In genomic region chr5:171750316-171750788, GRCh38 we compare ENCODE assay signal across 10 cellular contexts. TPM values are rescaled to one million over a fixed set of nuclear protein-coding genes. Genes with fewer than 3 reads are reported as not detected.
DNase-seq lines count a peak whose midpoint lies in the region; ATAC-seq and TF ChIP-seq lines count a peak whose summit lies in the region.
"Had no signal": no experiment of that assay in that cellular context is flagged by ENCODE, and none has a peak within 500 bp of the region (broad histone marks: within the 10 kb centered on the region; RNA-seq: fewer than 3 reads in every experiment).

No MANE protein-coding gene starts in this region.

- ATAC-seq in GM21360 (IDR thresholded peaks at IDR 0.05; ENCODE audit: unreplicated experiment) (no peak), HG03139 (IDR thresholded peaks at IDR 0.05; ENCODE audit: unreplicated experiment) (no peak)

- no peak overlapping the region for H3K27ac Mint-ChIP-seq in activated CD4-positive, alpha-beta T cell treated with anti-CD3 and anti-CD28 coated beads, Interleukin-2, amount 10 ng/mL, durations not matched to agents 24 days and 14 days
- H3K27ac Mint-ChIP-seq: T-cell had no signal

- TF ChIP-seq POLR2A in esophagus muscularis mucosa (IDR thresholded peaks at IDR 0.05; ENCODE audit: low read depth): no peak

- H3K4me3 Mint-ChIP-seq in activated CD4-positive, alpha-beta T cell treated with anti-CD3 and anti-CD28 coated beads, Interleukin-2, amount 10 ng/mL, durations not matched to agents 24 days and 14 days: no peak overlapping the region
- H3K4me3 Mint-ChIP-seq: T-cell had no signal

- DNase-seq in GM04504 (ENCODE audit: low read depth): peak; percentile 12
- DNase-seq in NCI-H2196 treated with DMSO at 0.1 percent for 48 hours (lab: John Stamatoyannopoulos, UW; ENCODE audit: unreplicated experiment): peak; percentile 65
- peak; percentile 91 for DNase-seq in esophagus muscularis mucosa (ENCODE audit: extremely low spot score)
- DNase-seq in pons (ENCODE audit: low spot score): peak; percentile 9
- DNase-seq in activated CD8-positive, alpha-beta memory T cell treated with anti-CD3 and anti-CD28 coated beads for 24 hours: no peak
- DNase-seq in activated CD4-positive, alpha-beta T cell treated with anti-CD3 and anti-CD28 coated beads, Interleukin-2, amount 10 ng/mL, durations not matched to agents 24 days and 14 days: no peak
- DNase-seq: cerebellar nuclear complex, T-cell had no signal

- H3K36me3 ChIP-seq in esophagus muscularis mucosa: no peaks in the 10 kb centered on the region

- no peak overlapping the region for H3K4me3 ChIP-seq in esophagus muscularis mucosa

- no peaks in the 10 kb centered on the region for H3K27me3 ChIP-seq in esophagus muscularis mucosa

- H3K4me1 Mint-ChIP-seq in activated CD4-positive, alpha-beta T cell treated with anti-CD3 and anti-CD28 coated beads, Interleukin-2, amount 10 ng/mL, durations not matched to agents 24 days and 14 days: no peaks in the 10 kb centered on the region
- H3K4me1 Mint-ChIP-seq: T-cell had no signal

- no peak overlapping the region for H3K27ac ChIP-seq in esophagus muscularis mucosa (replicated peaks in 1 of 4)

- H3K27me3 Mint-ChIP-seq in activated CD4-positive, alpha-beta T cell treated with anti-CD3 and anti-CD28 coated beads, Interleukin-2, amount 10 ng/mL, durations not matched to agents 24 days and 14 days: peaks cover 6% of the 10 kb centered on the region

- TF ChIP-seq EP300 in esophagus muscularis mucosa (IDR thresholded peaks at IDR 0.05): no peak

- no peaks in the 10 kb centered on the region for H3K36me3 Mint-ChIP-seq in activated CD4-positive, alpha-beta T cell treated with anti-CD3 and anti-CD28 coated beads, Interleukin-2, amount 10 ng/mL, durations not matched to agents 24 days and 14 days (ENCODE audit: low read depth)
- H3K36me3 Mint-ChIP-seq: T-cell had no signal

- H3K9me3 Mint-ChIP-seq in activated CD4-positive, alpha-beta T cell treated with anti-CD3 and anti-CD28 coated beads, Interleukin-2, amount 10 ng/mL, durations not matched to agents 24 days and 14 days: no peaks in the 10 kb centered on the region
- H3K9me3 Mint-ChIP-seq: T-cell had no signal

- no peak for TF ChIP-seq CTCF in esophagus muscularis mucosa (IDR thresholded peaks at IDR 0.05)

- intact Hi-C loops in esophagus muscularis mucosa (cut with DNase I): no loop called here
- intact Hi-C loops in activated CD4-positive, alpha-beta T cell treated with anti-CD3 and anti-CD28 coated beads, Interleukin-2, amount 10 ng/mL, durations not matched to agents 24 days and 14 days (cut with micrococcal nuclease): no loop called here

- peaks cover 0 to 11% (median 6%) of the 10 kb centered on the region in 4 donors for H3K4me1 ChIP-seq in esophagus muscularis mucosa

- WGBS in esophagus muscularis mucosa: 93% methylated on average over 5 of the region's 6 CpGs

- no peaks in the 10 kb centered on the region for H3K9me3 ChIP-seq in esophagus muscularis mucosa

RNA-seq across cellular contexts. Expression of gene SMIM23, which starts 35.3 kb away (rescaled TPM):
- total RNA-seq in esophagus muscularis mucosa: not detected
- not detected in 2 replicates for total RNA-seq in activated CD4-positive, alpha-beta T cell treated with anti-CD3 and anti-CD28 coated beads, Interleukin-2, amount 10 ng/mL, durations not matched to agents 24 days and 14 days
- total RNA-seq: T-cell had no signal

Comparison
In these comparisons a context has a peak if more than half of its experiments do, and no peak if none do; other contexts are left out.
1. DNase-seq: peak in GM04504 (single experiment), NCI-H2196 treated with DMSO at 0.1 percent for 48 hours (single experiment), esophagus muscularis mucosa (single experiment) and pons (single experiment); none in activated CD8-positive, alpha-beta memory T cell treated with anti-CD3 and anti-CD28 coated beads for 24 hours (single experiment) and activated CD4-positive, alpha-beta T cell treated with anti-CD3 and anti-CD28 coated beads, Interleukin-2, amount 10 ng/mL, durations not matched to agents 24 days and 14 days (single experiment).